In the genomic region with DNA sequence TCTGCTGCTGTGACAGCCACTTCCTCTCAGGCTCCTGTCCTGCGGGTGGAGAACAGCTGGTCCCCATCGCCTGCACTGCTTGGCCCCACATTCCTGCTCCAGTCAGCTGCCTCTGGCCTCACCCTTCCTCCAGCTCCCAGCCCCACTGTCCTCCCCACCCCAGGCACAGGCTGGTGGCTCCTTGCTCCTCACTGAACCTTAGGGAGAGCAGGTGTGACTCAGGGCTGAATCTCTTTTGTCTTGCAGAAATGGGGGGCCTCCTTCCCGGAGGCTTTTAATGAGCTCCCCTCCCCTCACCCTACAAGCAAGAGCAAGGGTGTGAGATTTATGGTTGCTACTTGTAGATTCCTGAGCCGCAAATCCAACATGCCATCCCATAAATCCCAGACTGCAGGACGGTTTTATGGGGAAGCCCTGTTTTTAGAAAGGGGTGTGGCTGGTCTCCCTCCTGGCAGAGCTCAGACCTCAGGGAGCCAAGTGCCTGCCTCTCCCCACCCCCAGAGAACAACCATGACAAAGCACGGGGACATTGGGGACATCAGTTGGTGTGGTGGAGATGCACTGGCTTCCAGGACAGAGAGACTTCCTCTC, we compare ENCODE assay signal across 16 cellular contexts. TPM values are rescaled to one million over a fixed set of nuclear protein-coding genes. Genes with fewer than 3 reads are reported as not detected.
A peak's percentile ranks its signal among the peaks of the same experiment; 100 is the strongest.
DNase-seq lines count a peak whose midpoint lies in the region; ATAC-seq and TF ChIP-seq lines count a peak whose summit lies in the region.
"Had no signal": no experiment of that assay in that cellular context is flagged by ENCODE, and none has a peak within 500 bp of the region (broad histone marks: within the 10 kb centered on the region; RNA-seq: fewer than 3 reads in every experiment).

No MANE protein-coding gene starts in this region.

- CTCF ChIA-PET in activated CD8-positive, alpha-beta T cell treated with anti-CD3 and anti-CD28 coated beads, Interleukin-2, amount 10 ng/mL, durations not matched to agents 7 days and 5 days (lab: Charles Lee): interaction anchor here (1.0 to 7.0 kb wide), 2 partner anchors 10 to 34 kb away, joined by 4 to 274 read pairs; no protein-coding TSS in a partner anchor
- CTCF ChIA-PET in activated CD8-positive, alpha-beta T cell treated with anti-CD3 and anti-CD28 coated beads for 36 hours (lab: Charles Lee): interaction anchor here (0.7 to 8.9 kb wide), 4 partner anchors 9 to 166 kb away, joined by 3 to 292 read pairs (median 4); no protein-coding TSS in a partner anchor

- H3K4me3 ChIP-seq in endodermal cell (ENCODE audit: low read length) (no peak overlapping the region), lower lobe of right lung (no peak overlapping the region), transverse colon (no peak overlapping the region)
- H3K4me3 ChIP-seq: A549, thoracic aorta had no signal

- H3K27me3 ChIP-seq in endodermal cell (ENCODE audit: control insufficient read depth, insufficient read depth, low read length, poor library complexity, severe bottlenecking) (no peaks in the 10 kb centered on the region), lower lobe of right lung (ENCODE audit: low read depth) (no peaks in the 10 kb centered on the region), transverse colon (no peaks in the 10 kb centered on the region)

- no peaks in the 10 kb centered on the region for H3K27me3 Mint-ChIP-seq in activated CD8-positive, alpha-beta T cell treated with anti-CD3 and anti-CD28 coated beads, Interleukin-2, amount 10 ng/mL, durations not matched to agents 7 days and 5 days (ENCODE audit: low read depth)
- H3K27me3 Mint-ChIP-seq in activated CD8-positive, alpha-beta T cell treated with anti-CD3 and anti-CD28 coated beads for 36 hours: no peaks in the 10 kb centered on the region
- H3K27me3 Mint-ChIP-seq in endodermal cell (ENCODE audit: insufficient read depth): no peaks in the 10 kb centered on the region
- no peaks in the 10 kb centered on the region for H3K27me3 Mint-ChIP-seq in natural killer cell treated with Interleukin-12 subunit alpha and Interleukin-12 subunit beta and Interleukin-15 and Interleukin-18, amount 100 ng/mL, for 72 hours

- in situ Hi-C loops in transverse colon (cut with MboI; ENCODE audit: low pct_ligation_motif_present in 1 of 4, low pct_unique_long_range_greater_than_20kb in 1 of 4, low sequenced_read_pairs in 3 of 4) (loop anchor here in 2 of 4 donors (5.0 to 10.0 kb wide), 3 partner anchors 32 to 135 kb away; no protein-coding TSS in a partner anchor), GM13977 (cut with MboI; ENCODE audit: low pct_unique_long_range_greater_than_20kb, low sequenced_read_pairs, unreplicated experiment) (loop anchor here (10.0 kb wide), 1 partner anchor 145 kb away; no protein-coding TSS in a partner anchor)

- H3K9ac ChIP-seq in endodermal cell (ENCODE audit: extremely low read depth, low read length, poor library complexity, severe bottlenecking): no peak overlapping the region

- no peak for DNase-seq in activated CD8-positive, alpha-beta T cell treated with anti-CD3 and anti-CD28 coated beads, Interleukin-2, amount 10 ng/mL, durations not matched to agents 7 days and 5 days
- no peak for DNase-seq in activated CD8-positive, alpha-beta T cell treated with anti-CD3 and anti-CD28 coated beads for 36 hours
- peak; percentile 81 for DNase-seq in endodermal cell
- no peak for DNase-seq in lower lobe of right lung
- DNase-seq in transverse colon: peak; percentile 35
- DNase-seq in natural killer cell treated with Interleukin-12 subunit alpha and Interleukin-12 subunit beta and Interleukin-15 and Interleukin-18, amount 100 ng/mL, for 72 hours (ENCODE audit: low spot score): no peak
- no peak for DNase-seq in GM13977 (ENCODE audit: low spot score)
- DNase-seq: activated CD4-positive, CD25-positive, alpha-beta regulatory T cell treated with anti-CD3 and anti-CD28 coated beads, Interleukin-2, amount 50 U/mL, for 72 hours; brain microvascular endothelial cell; NCI-H1436; NCI-H748 treated with DMSO at 0.1 percent for 48 hours had no signal

- H3K27ac ChIP-seq in endodermal cell (ENCODE audit: low read depth, low read length) (peak overlapping the region; percentile 29), lower lobe of right lung (no peak overlapping the region), transverse colon (peak overlapping the region in 3 of 4 donors; percentile 28 to 47 (median 39))
- H3K27ac ChIP-seq: A549, brain microvascular endothelial cell, epithelial cell of prostate, thoracic aorta had no signal

- H3K4me1 ChIP-seq in endodermal cell (ENCODE audit: control insufficient read depth, insufficient read depth, low read length) (no peaks in the 10 kb centered on the region), lower lobe of right lung (peaks cover 25% of the 10 kb centered on the region), transverse colon (peaks cover 26 to 44% (median 37%) of the 10 kb centered on the region in 4 donors)

- no peak for ATAC-seq in activated CD8-positive, alpha-beta T cell treated with anti-CD3 and anti-CD28 coated beads, Interleukin-2, amount 10 ng/mL, durations not matched to agents 7 days and 5 days
- ATAC-seq in activated CD8-positive, alpha-beta T cell treated with anti-CD3 and anti-CD28 coated beads for 36 hours: no peak
- ATAC-seq in lower lobe of right lung: peak; percentile 28 to 45
- ATAC-seq in natural killer cell treated with Interleukin-12 subunit alpha and Interleukin-12 subunit beta and Interleukin-15 and Interleukin-18, amount 100 ng/mL, for 72 hours: no peak
- ATAC-seq in GM19467 (IDR thresholded peaks at IDR 0.05; ENCODE audit: unreplicated experiment): no peak
- ATAC-seq: A549, SK-N-SH treated with all-trans-retinoic acid at 6 μM for 48 hours had no signal

- no peak for TF ChIP-seq EP300 in transverse colon (IDR thresholded peaks at IDR 0.05; ENCODE audit: low read depth)

- H3K36me3 Mint-ChIP-seq in activated CD8-positive, alpha-beta T cell treated with anti-CD3 and anti-CD28 coated beads, Interleukin-2, amount 10 ng/mL, durations not matched to agents 7 days and 5 days (ENCODE audit: low read depth): no peaks in the 10 kb centered on the region
- no peaks in the 10 kb centered on the region for H3K36me3 Mint-ChIP-seq in activated CD8-positive, alpha-beta T cell treated with anti-CD3 and anti-CD28 coated beads for 36 hours (ENCODE audit: low read depth)
- H3K36me3 Mint-ChIP-seq in endodermal cell (ENCODE audit: low read depth): peaks cover 7% of the 10 kb centered on the region
- H3K36me3 Mint-ChIP-seq in natural killer cell treated with Interleukin-12 subunit alpha and Interleukin-12 subunit beta and Interleukin-15 and Interleukin-18, amount 100 ng/mL, for 72 hours: no peaks in the 10 kb centered on the region

- H3K4me1 Mint-ChIP-seq in activated CD8-positive, alpha-beta T cell treated with anti-CD3 and anti-CD28 coated beads, Interleukin-2, amount 10 ng/mL, durations not matched to agents 7 days and 5 days (ENCODE audit: low read depth): no peaks in the 10 kb centered on the region
- no peaks in the 10 kb centered on the region for H3K4me1 Mint-ChIP-seq in activated CD8-positive, alpha-beta T cell treated with anti-CD3 and anti-CD28 coated beads for 36 hours (ENCODE audit: low read depth)
- peaks cover 22% of the 10 kb centered on the region for H3K4me1 Mint-ChIP-seq in endodermal cell
- no peaks in the 10 kb centered on the region for H3K4me1 Mint-ChIP-seq in natural killer cell treated with Interleukin-12 subunit alpha and Interleukin-12 subunit beta and Interleukin-15 and Interleukin-18, amount 100 ng/mL, for 72 hours (ENCODE audit: low read depth in 2 of 2)

- no peaks in the 10 kb centered on the region for H3K9me3 Mint-ChIP-seq in activated CD8-positive, alpha-beta T cell treated with anti-CD3 and anti-CD28 coated beads, Interleukin-2, amount 10 ng/mL, durations not matched to agents 7 days and 5 days (ENCODE audit: insufficient read depth)
- H3K9me3 Mint-ChIP-seq in activated CD8-positive, alpha-beta T cell treated with anti-CD3 and anti-CD28 coated beads for 36 hours: no peaks in the 10 kb centered on the region
- H3K9me3 Mint-ChIP-seq in endodermal cell: no peaks in the 10 kb centered on the region
- no peaks in the 10 kb centered on the region for H3K9me3 Mint-ChIP-seq in natural killer cell treated with Interleukin-12 subunit alpha and Interleukin-12 subunit beta and Interleukin-15 and Interleukin-18, amount 100 ng/mL, for 72 hours

- H3K4me3 Mint-ChIP-seq in activated CD8-positive, alpha-beta T cell treated with anti-CD3 and anti-CD28 coated beads, Interleukin-2, amount 10 ng/mL, durations not matched to agents 7 days and 5 days: no peak overlapping the region
- H3K4me3 Mint-ChIP-seq in activated CD8-positive, alpha-beta T cell treated with anti-CD3 and anti-CD28 coated beads for 36 hours: no peak overlapping the region
- H3K4me3 Mint-ChIP-seq in endodermal cell: no peak overlapping the region
- H3K4me3 Mint-ChIP-seq in natural killer cell treated with Interleukin-12 subunit alpha and Interleukin-12 subunit beta and Interleukin-15 and Interleukin-18, amount 100 ng/mL, for 72 hours: no peak overlapping the region

- WGBS in endodermal cell (ENCODE audit: insufficient coverage in 1 of 2, insufficient read length in 1 of 2), 2 experiments: 29 to 56% methylated on average over 1 to 5 of the region's 6 CpGs
- 6 to 15% methylated on average over 2 to 6 of the region's 6 CpGs for WGBS in transverse colon (ENCODE audit: low coverage in 1 of 2), 2 donors

- no peaks in the 10 kb centered on the region for H3K36me3 ChIP-seq in endodermal cell (ENCODE audit: control insufficient read depth, insufficient read depth, low read length)
- H3K36me3 ChIP-seq in lower lobe of right lung: peaks cover 11% of the 10 kb centered on the region
- no peaks in the 10 kb centered on the region for H3K36me3 ChIP-seq in transverse colon
- H3K36me3 ChIP-seq: brain microvascular endothelial cell had no signal

- no peaks in the 10 kb centered on the region for H3K9me3 ChIP-seq in endodermal cell (ENCODE audit: control insufficient read depth, low read length)
- no peaks in the 10 kb centered on the region for H3K9me3 ChIP-seq in lower lobe of right lung
- no peaks in the 10 kb centered on the region for H3K9me3 ChIP-seq in transverse colon
- H3K9me3 ChIP-seq: A549, thoracic aorta had no signal

- POLR2A ChIA-PET in activated CD8-positive, alpha-beta T cell treated with anti-CD3 and anti-CD28 coated beads, Interleukin-2, amount 10 ng/mL, durations not matched to agents 7 days and 5 days (lab: Charles Lee): no interaction called here
- POLR2A ChIA-PET in activated CD8-positive, alpha-beta T cell treated with anti-CD3 and anti-CD28 coated beads for 36 hours (lab: Charles Lee): no interaction called here

- intact Hi-C loops in activated CD8-positive, alpha-beta T cell treated with anti-CD3 and anti-CD28 coated beads for 36 hours (cut with micrococcal nuclease): loop anchor here (5.0 kb wide), 1 partner anchor 167 kb away; no protein-coding TSS in a partner anchor
- intact Hi-C loops in lower lobe of right lung (cut with DNase I): loop anchor here (5.0 kb wide), 1 partner anchor 32 kb away; no protein-coding TSS in a partner anchor
- intact Hi-C loops in transverse colon (cut with DNase I; ENCODE audit: low total_unique reads): no loop called here

- H3K27ac Mint-ChIP-seq in activated CD8-positive, alpha-beta T cell treated with anti-CD3 and anti-CD28 coated beads, Interleukin-2, amount 10 ng/mL, durations not matched to agents 7 days and 5 days: peak overlapping the region; percentile 39
- H3K27ac Mint-ChIP-seq in activated CD8-positive, alpha-beta T cell treated with anti-CD3 and anti-CD28 coated beads for 36 hours: no peak overlapping the region
- H3K27ac Mint-ChIP-seq in endodermal cell: peak overlapping the region; percentile 48
- H3K27ac Mint-ChIP-seq in natural killer cell treated with Interleukin-12 subunit alpha and Interleukin-12 subunit beta and Interleukin-15 and Interleukin-18, amount 100 ng/mL, for 72 hours: no peak overlapping the region

- TF ChIP-seq POLR2A in transverse colon (IDR thresholded peaks at IDR 0.05): no peak

- no peak for TF ChIP-seq CTCF in activated CD8-positive, alpha-beta T cell treated with anti-CD3 and anti-CD28 coated beads for 36 hours (IDR thresholded peaks at IDR 0.05)
- TF ChIP-seq CTCF in endodermal cell (conservative IDR thresholded peaks at IDR 0.05): no peak
- no peak for TF ChIP-seq CTCF in lower lobe of right lung (IDR thresholded peaks at IDR 0.05)
- no peak for TF ChIP-seq CTCF in transverse colon (IDR thresholded peaks at IDR 0.05)
- no peak for TF ChIP-seq CTCF in GM13977 (IDR thresholded peaks at IDR 0.05; ENCODE audit: extremely low read depth, insufficient read depth, missing control alignments)

RNA-seq across cellular contexts. Expression of gene CDK18, which starts 15.2 kb away (rescaled TPM):
- total RNA-seq in activated CD8-positive, alpha-beta T cell treated with anti-CD3 and anti-CD28 coated beads, Interleukin-2, amount 10 ng/mL, durations not matched to agents 7 days and 5 days: 1 to 10 TPM; 4.5 to 6.0 TPM
- total RNA-seq in activated CD8-positive, alpha-beta T cell treated with anti-CD3 and anti-CD28 coated beads for 36 hours: 10 to 100 TPM in 1 of 2 experiments, 1 to 10 TPM in 1; 8.4 to 10.4 TPM
- 10 to 100 TPM; 58.1 to 88.7 TPM for total RNA-seq in endodermal cell
- 24.4 TPM for polyA plus RNA-seq in endodermal cell (2013, experiment 1 of 2)
- polyA plus RNA-seq in endodermal cell (2013, experiment 2 of 2): 22.7 TPM
- total RNA-seq in lower lobe of right lung: 36.6 TPM
- total RNA-seq in transverse colon: 100 to 1,000 TPM in 1 of 4 donors, 10 to 100 TPM in 3; 28.8 to 112 (median 33.5) TPM
- total RNA-seq in natural killer cell treated with Interleukin-12 subunit alpha and Interleukin-12 subunit beta and Interleukin-15 and Interleukin-18, amount 100 ng/mL, for 72 hours: under 1 TPM; 0.28 to 0.71 TPM

Comparison
In these comparisons a context has a peak if more than half of its experiments do, and no peak if none do; other contexts are left out.
1. H3K27ac Mint-ChIP-seq: peak in activated CD8-positive, alpha-beta T cell treated with anti-CD3 and anti-CD28 coated beads, Interleukin-2, amount 10 ng/mL, durations not matched to agents 7 days and 5 days (single experiment) and endodermal cell (single experiment); none in activated CD8-positive, alpha-beta T cell treated with anti-CD3 and anti-CD28 coated beads for 36 hours (single experiment) and natural killer cell treated with Interleukin-12 subunit alpha and Interleukin-12 subunit beta and Interleukin-15 and Interleukin-18, amount 100 ng/mL, for 72 hours (0 of 2).
2. ATAC-seq: peak in lower lobe of right lung (2 of 2); none in activated CD8-positive, alpha-beta T cell treated with anti-CD3 and anti-CD28 coated beads, Interleukin-2, amount 10 ng/mL, durations not matched to agents 7 days and 5 days (single experiment), activated CD8-positive, alpha-beta T cell treated with anti-CD3 and anti-CD28 coated beads for 36 hours (single experiment), natural killer cell treated with Interleukin-12 subunit alpha and Interleukin-12 subunit beta and Interleukin-15 and Interleukin-18, amount 100 ng/mL, for 72 hours (0 of 2) and GM19467 (single experiment).
3. DNase-seq: peak in endodermal cell (single experiment) and transverse colon (single experiment); none in activated CD8-positive, alpha-beta T cell treated with anti-CD3 and anti-CD28 coated beads, Interleukin-2, amount 10 ng/mL, durations not matched to agents 7 days and 5 days (single experiment), activated CD8-positive, alpha-beta T cell treated with anti-CD3 and anti-CD28 coated beads for 36 hours (single experiment), lower lobe of right lung (single experiment), natural killer cell treated with Interleukin-12 subunit alpha and Interleukin-12 subunit beta and Interleukin-15 and Interleukin-18, amount 100 ng/mL, for 72 hours (single experiment) and GM13977 (single experiment).